ENCODE assay signal across 8 cellular contexts in genomic region chr10:83698899-83699298, GRCh38.
"Had no signal": no experiment of that assay in that cellular context is flagged by ENCODE, and none has a peak within 500 bp of the region (broad histone marks: within the 10 kb centered on the region; RNA-seq: fewer than 3 reads in every experiment).

No MANE protein-coding gene starts in this region.

- FAIRE-seq: G401.6, GM12878, GM12891, GM12892, GM18507, GM19239 had no signal

- ATAC-seq: GM12878 had no signal

- DNase-seq: GDM1, GF-D8 had no signal

- H3K4me3 ChIP-seq: GM12878 had no signal
